10 cellular contexts compared by ENCODE assay signal in genomic region chr11:96198466-96198808, GRCh38.
DNase-seq lines count a peak whose midpoint lies in the region; ATAC-seq and TF ChIP-seq lines count a peak whose summit lies in the region.
"Had no signal": no experiment of that assay in that cellular context is flagged by ENCODE, and none has a peak within 500 bp of the region (broad histone marks: within the 10 kb centered on the region; RNA-seq: fewer than 3 reads in every experiment).

No MANE protein-coding gene starts in this region.

- WGBS in right cardiac atrium: 96% methylated on average over 4 of the region's 4 CpGs

- H3K4me1 ChIP-seq in subcutaneous abdominal adipose tissue (ENCODE audit: control insufficient read depth in 5 of 5, insufficient read depth in 5 of 5, low read length in 5 of 5): peaks cover 7 to 45% (median 29%) of the 10 kb centered on the region in 5 donors
- no peaks in the 10 kb centered on the region for H3K4me1 ChIP-seq in right cardiac atrium (ENCODE audit: control insufficient read depth, insufficient read depth, low read length)

- H3K4me1 Mint-ChIP-seq in natural killer cell treated with Interleukin-12 subunit alpha and Interleukin-12 subunit beta and Interleukin-15 and Interleukin-18, amount 100 ng/mL, for 72 hours (ENCODE audit: low read depth in 2 of 2): peaks cover 28 to 43% of the 10 kb centered on the region in 2 donors
- H3K4me1 Mint-ChIP-seq in natural killer cell (peaks cover 15 to 17% of the 10 kb centered on the region in 2 donors), WTC11 (peaks cover 77% of the 10 kb centered on the region)

- intact Hi-C loops in natural killer cell (cut with micrococcal nuclease): no loop called here
- intact Hi-C loops in right cardiac atrium (cut with DNase I): no loop called here

- no peak overlapping the region for H3K4me3 ChIP-seq in subcutaneous abdominal adipose tissue (ENCODE audit: low read depth in 1 of 5, low read length in 5 of 5)
- H3K4me3 ChIP-seq in right cardiac atrium (ENCODE audit: low read length): no peak overlapping the region

- H3K4me3 Mint-ChIP-seq in natural killer cell treated with Interleukin-12 subunit alpha and Interleukin-12 subunit beta and Interleukin-15 and Interleukin-18, amount 100 ng/mL, for 72 hours: peak overlapping the region; percentile 60
- H3K4me3 Mint-ChIP-seq in natural killer cell (no peak overlapping the region), WTC11 (no peak overlapping the region)

- peaks cover 5% of the 10 kb centered on the region for H3K36me3 Mint-ChIP-seq in natural killer cell treated with Interleukin-12 subunit alpha and Interleukin-12 subunit beta and Interleukin-15 and Interleukin-18, amount 100 ng/mL, for 72 hours
- no peaks in the 10 kb centered on the region for H3K36me3 Mint-ChIP-seq in natural killer cell
- H3K36me3 Mint-ChIP-seq in WTC11: peaks cover 4% of the 10 kb centered on the region; the same call in 1 of the 2 replicates

- no peaks in the 10 kb centered on the region for H3K9me3 ChIP-seq in subcutaneous abdominal adipose tissue (ENCODE audit: control insufficient read depth in 5 of 5, low read length in 5 of 5)
- H3K9me3 ChIP-seq in right cardiac atrium (ENCODE audit: control insufficient read depth, low read length): no peaks in the 10 kb centered on the region

- no peaks in the 10 kb centered on the region for H3K27me3 Mint-ChIP-seq in natural killer cell treated with Interleukin-12 subunit alpha and Interleukin-12 subunit beta and Interleukin-15 and Interleukin-18, amount 100 ng/mL, for 72 hours
- H3K27me3 Mint-ChIP-seq in natural killer cell (ENCODE audit: low read depth in 2 of 2) (no peaks in the 10 kb centered on the region), WTC11 (ENCODE audit: low read depth) (no peaks in the 10 kb centered on the region)

- H3K27ac ChIP-seq in subcutaneous abdominal adipose tissue (ENCODE audit: low read depth, low read length): peak overlapping the region; percentile 11
- no peak overlapping the region for H3K27ac ChIP-seq in right cardiac atrium (ENCODE audit: low read length)

- peak overlapping the region; percentile 60 to 72 for H3K27ac Mint-ChIP-seq in natural killer cell treated with Interleukin-12 subunit alpha and Interleukin-12 subunit beta and Interleukin-15 and Interleukin-18, amount 100 ng/mL, for 72 hours
- no peak overlapping the region for H3K27ac Mint-ChIP-seq in natural killer cell
- H3K27ac Mint-ChIP-seq in WTC11: peak overlapping the region; percentile 40; the same call in 1 of the 2 replicates

- CTCF ChIA-PET in WTC11 (lab: Charles Lee): interaction anchor here (2.1 to 3.1 kb wide), 2 partner anchors 143 to 144 kb away, joined by 7 to 14 read pairs; partner anchors contain the start of gene MAML2

- peaks cover 3% of the 10 kb centered on the region for H3K9me3 Mint-ChIP-seq in natural killer cell treated with Interleukin-12 subunit alpha and Interleukin-12 subunit beta and Interleukin-15 and Interleukin-18, amount 100 ng/mL, for 72 hours
- H3K9me3 Mint-ChIP-seq in natural killer cell: no peaks in the 10 kb centered on the region
- H3K9me3 Mint-ChIP-seq in WTC11: peaks cover 12% of the 10 kb centered on the region; the same call in 1 of the 2 replicates

- H3K27me3 ChIP-seq in subcutaneous abdominal adipose tissue (ENCODE audit: control insufficient read depth in 5 of 5, insufficient read depth in 4 of 5, low read length in 5 of 5) (peaks cover 0 to 3% (median 0%) of the 10 kb centered on the region in 5 donors), right cardiac atrium (ENCODE audit: control insufficient read depth, insufficient read depth) (no peaks in the 10 kb centered on the region)

- TF ChIP-seq CTCF in natural killer cell (IDR thresholded peaks at IDR 0.05) (no peak), WTC11 (IDR thresholded peaks at IDR 0.05) (no peak)

- POLR2A ChIA-PET in WTC11 (lab: Charles Lee): no interaction called here

- no peak overlapping the region for H3K9ac ChIP-seq in subcutaneous abdominal adipose tissue (ENCODE audit: low read length in 5 of 5)

- no peak for DNase-seq in natural killer cell treated with Interleukin-12 subunit alpha and Interleukin-12 subunit beta and Interleukin-15 and Interleukin-18, amount 100 ng/mL, for 72 hours (ENCODE audit: low spot score)
- DNase-seq in natural killer cell (no peak), WTC11 (ENCODE audit: low spot score) (no peak), NCI-H526 (lab: John Stamatoyannopoulos, UW) (no peak), NCI-H2029 (lab: John Stamatoyannopoulos, UW) (no peak), right cardiac atrium (no peak)
- DNase-seq: activated CD4-positive, CD25-positive, alpha-beta regulatory T cell treated with anti-CD3 and anti-CD28 coated beads, Interleukin-2, amount 50 U/mL, for 72 hours; NK-92 treated with Interleukin-12 subunit alpha and Interleukin-12 subunit beta, amount 100 ng/mL, for 24 hours had no signal

- H3K36me3 ChIP-seq in subcutaneous abdominal adipose tissue (ENCODE audit: control insufficient read depth in 5 of 5, insufficient read depth in 5 of 5, low read length in 5 of 5): no peaks in the 10 kb centered on the region

- ATAC-seq in natural killer cell treated with Interleukin-12 subunit alpha and Interleukin-12 subunit beta and Interleukin-15 and Interleukin-18, amount 100 ng/mL, for 72 hours: peak in 1 of 2 donors; percentile 45
- ATAC-seq in natural killer cell (no peak), HG02943 (IDR thresholded peaks at IDR 0.05; ENCODE audit: low read depth, unreplicated experiment) (peak; percentile 38), WTC11 (no peak), right cardiac atrium (no peak)

TF ChIP-seq in WTC11, 78 proteins besides CTCF, POLR2A, EP300 and RAD21 (continues in another document):
- TF ChIP-seq GRHL2 (CRISPR knock-in tag; IDR thresholded peaks at IDR 0.05; ENCODE audit: insufficient replicate concordance, severe bottlenecking) (no peak), JAZF1 (CRISPR knock-in tag; IDR thresholded peaks at IDR 0.05) (no peak), ERG (CRISPR knock-in tag; IDR thresholded peaks at IDR 0.05) (no peak), HMGXB4 (CRISPR knock-in tag; IDR thresholded peaks at IDR 0.05) (no peak), CREB1 (CRISPR knock-in tag; IDR thresholded peaks at IDR 0.05) (no peak), ZNF138 (CRISPR knock-in tag; conservative IDR thresholded peaks at IDR 0.05) (no peak), SOX15 (CRISPR knock-in tag; IDR thresholded peaks at IDR 0.05) (no peak), NFYB (CRISPR knock-in tag; conservative IDR thresholded peaks at IDR 0.05; ENCODE audit: low read depth) (no peak), NR2C2 (CRISPR knock-in tag; IDR thresholded peaks at IDR 0.05) (no peak), ZNF425 (CRISPR knock-in tag; conservative IDR thresholded peaks at IDR 0.05) (no peak)

Comparison
In these comparisons a context has a peak if more than half of its experiments do, and no peak if none do; other contexts are left out.
1. H3K27ac Mint-ChIP-seq: peak in natural killer cell treated with Interleukin-12 subunit alpha and Interleukin-12 subunit beta and Interleukin-15 and Interleukin-18, amount 100 ng/mL, for 72 hours (2 of 2) and WTC11 (single experiment); none in natural killer cell (0 of 2).